ENCODE assay signal across 8 cellular contexts in the genomic region with DNA sequence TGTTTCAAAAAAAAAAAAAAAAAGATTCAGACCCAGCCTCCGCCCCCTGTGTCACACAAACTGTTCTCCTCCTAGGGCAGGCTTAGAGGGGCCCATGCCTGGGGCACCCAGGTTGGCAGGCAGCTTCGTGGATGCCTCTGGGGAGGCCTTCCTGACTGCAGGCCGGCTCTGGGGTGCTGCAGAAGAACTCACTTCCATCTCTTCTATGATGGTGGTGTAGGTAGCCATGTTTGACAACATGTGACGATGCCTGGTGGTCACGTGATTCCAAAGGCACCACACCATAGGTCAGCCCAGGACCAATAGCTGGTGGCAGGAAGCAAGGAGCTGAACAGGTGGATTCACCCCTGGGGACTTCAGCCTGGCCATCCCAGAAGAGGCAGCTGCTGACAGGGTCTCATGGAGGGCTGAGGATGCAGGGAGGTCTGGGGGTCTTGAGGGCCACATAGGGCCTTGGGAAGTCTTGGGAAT. TPM values are rescaled to one million over a fixed set of nuclear protein-coding genes. Genes with fewer than 3 reads are reported as not detected.
DNase-seq lines count a peak whose midpoint lies in the region; FAIRE-seq and TF ChIP-seq lines count a peak whose summit lies in the region.

No MANE protein-coding gene starts in this region.

- H3K9ac ChIP-seq in iPS-20b (ENCODE audit: low read depth, low read length), result no peak overlapping the region

- intact Hi-C loops in adrenal gland (cut with DNase I), result no loop called here

- no peak for TF ChIP-seq CTCF in adrenal gland (IDR thresholded peaks at IDR 0.05)

- peak; percentile 49 for DNase-seq in EH (ENCODE audit: low read depth)
- no peak for DNase-seq in H54 (ENCODE audit: insufficient read length, low spot score)
- DNase-seq in activated gamma-delta T cell (lab: John Stamatoyannopoulos, UW), result no peak
- no peak for DNase-seq in GM03348 (ENCODE audit: low spot score)
- no peak for DNase-seq in adrenal gland
- no peak for DNase-seq in HPDE6-E6E7 (ENCODE audit: extremely low spot score)

- FAIRE-seq in H54 (lab: Jason Lieb, UNC), result peak; percentile 30

- TF ChIP-seq POLR2A in H54 (IDR thresholded peaks at IDR 0.05; ENCODE audit: low read depth, low read length) (no peak), Raji (IDR thresholded peaks at IDR 0.05; ENCODE audit: insufficient read depth, low read depth, low read length) (peak; percentile 77), adrenal gland (IDR thresholded peaks at IDR 0.05) (no peak)

- H3K27ac ChIP-seq in iPS-20b (ENCODE audit: low read length) (no peak overlapping the region), adrenal gland (no peak overlapping the region)

- H3K27me3 ChIP-seq in iPS-20b (ENCODE audit: insufficient read depth, low read length), result no peaks in the 10 kb centered on the region
- H3K27me3 ChIP-seq in adrenal gland, result no peaks in the 10 kb centered on the region

- no peaks in the 10 kb centered on the region; the same call in 1 of the 2 replicates for H3K4me1 ChIP-seq in iPS-20b (ENCODE audit: insufficient read depth, low read length)
- H3K4me1 ChIP-seq in adrenal gland (replicated peaks in 1 of 2), result peaks cover 0 to 12% of the 10 kb centered on the region in 2 donors

- H3K9me3 ChIP-seq in iPS-20b (ENCODE audit: insufficient read depth, low read depth, low read length) (peaks cover 6% of the 10 kb centered on the region; the same call in 1 of the 2 replicates), adrenal gland (replicated peaks in 1 of 3) (no peaks in the 10 kb centered on the region)

- WGBS in adrenal gland, 4 donors, result 84 to 86% (median 84%) methylated on average over 3 to 5 of the region's 5 CpGs

- H3K36me3 ChIP-seq in iPS-20b (ENCODE audit: insufficient read depth, low read depth, low read length) (no peaks in the 10 kb centered on the region), adrenal gland (replicated peaks in 1 of 2) (no peaks in the 10 kb centered on the region)

- H3K4me3 ChIP-seq in iPS-20b (ENCODE audit: low read length) (peak overlapping the region; percentile 48; the same call in 1 of the 2 replicates), adrenal gland (no peak overlapping the region)

RNA-seq across cellular contexts. Expression of a gene that starts 24.1 kb away (rescaled TPM):
- total RNA-seq in adrenal gland, result 1 to 10 TPM; 1.1 to 4.3 (median 2.6) TPM
- 1 to 10 TPM in 2 of 3 donors, under 1 TPM in 1; 0.71 to 3.1 (median 1.6) TPM for polyA plus RNA-seq in adrenal gland

RNA-seq across cellular contexts. Expression of a gene that starts 58.7 kb away (rescaled TPM):
- total RNA-seq in adrenal gland, result 100 to 1,000 TPM in 3 of 8 donors, 10 to 100 TPM in 5; 38.8 to 241 (median 80.6) TPM
- polyA plus RNA-seq in adrenal gland, result 10 to 100 TPM; 18.4 to 93.7 (median 39.0) TPM
